Comparison of ENCODE assay signal across 13 cellular contexts in the genomic region with DNA sequence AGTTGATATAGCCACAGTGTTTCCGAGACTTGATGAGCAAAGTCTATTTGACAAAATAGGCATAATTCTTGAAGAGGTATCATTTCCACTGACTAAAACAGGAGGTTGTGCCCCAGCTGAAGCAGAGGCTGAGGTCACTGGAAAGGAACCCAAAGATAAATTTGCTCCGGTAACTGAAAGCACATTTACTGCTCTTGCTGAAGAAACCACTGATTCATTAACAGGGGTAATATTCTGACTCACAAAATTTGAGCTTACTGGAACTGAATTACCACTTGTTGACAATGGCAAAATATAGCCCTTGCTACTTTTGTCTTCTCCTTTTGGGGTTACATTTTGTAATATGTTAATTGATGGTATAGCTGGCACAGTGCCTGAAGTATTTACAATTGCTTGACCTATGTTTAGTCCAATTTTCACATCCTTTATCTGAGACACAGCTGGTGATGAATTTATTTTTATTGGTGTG. TPM values are rescaled to one million over a fixed set of nuclear protein-coding genes. Genes with fewer than 3 reads are reported as not detected.
A peak's percentile ranks its signal among the peaks of the same experiment; 100 is the strongest.
DNase-seq lines count a peak whose midpoint lies in the region; ATAC-seq, FAIRE-seq and TF ChIP-seq lines count a peak whose summit lies in the region.
"Had no signal": no experiment of that assay in that cellular context is flagged by ENCODE, and none has a peak within 500 bp of the region (broad histone marks: within the 10 kb centered on the region; RNA-seq: fewer than 3 reads in every experiment).

No MANE protein-coding gene starts in this region.

- WGBS in esophagus squamous epithelium, 2 donors = 84 to 94% methylated on average over 2 of the region's 2 CpGs

- H3K4me3 ChIP-seq in adipocyte (ENCODE audit: low read length) (no peak overlapping the region), esophagus squamous epithelium (no peak overlapping the region)
- H3K4me3 ChIP-seq: K562 had no signal

- H3K9ac ChIP-seq in adipocyte (ENCODE audit: low read length) = no peak overlapping the region

- peaks cover 50% of the 10 kb centered on the region for H3K36me3 Mint-ChIP-seq in stimulated activated memory B cell treated with anti-CD40 and anti-IgM and Interleukin-4, amounts not matched to agents 10 μg/mL and 1 μg/mL and 100 μg/mL, for 72 hours

- H3K36me3 ChIP-seq in adipocyte (ENCODE audit: control insufficient read depth, insufficient read depth, low read length, severe bottlenecking) (peaks cover 53% of the 10 kb centered on the region), esophagus squamous epithelium (peaks cover 0 to 57% (median 7%) of the 10 kb centered on the region in 3 donors)

- H3K9me3 Mint-ChIP-seq in stimulated activated memory B cell treated with anti-CD40 and anti-IgM and Interleukin-4, amounts not matched to agents 10 μg/mL and 1 μg/mL and 100 μg/mL, for 72 hours = no peaks in the 10 kb centered on the region

- TF ChIP-seq CTCF in esophagus squamous epithelium (IDR thresholded peaks at IDR 0.05) = no peak

- H3K9me3 ChIP-seq in adipocyte (ENCODE audit: control insufficient read depth, low read length) = no peaks in the 10 kb centered on the region
- H3K9me3 ChIP-seq in esophagus squamous epithelium = no peaks in the 10 kb centered on the region

- FAIRE-seq in GM12891 (lab: Jason Lieb, UNC) = peak; percentile 83
- FAIRE-seq: endothelial cell of umbilical vein, K562 had no signal

- H3K4me1 ChIP-seq in adipocyte (ENCODE audit: control insufficient read depth, insufficient read depth, low read length) (peaks cover 4% of the 10 kb centered on the region), esophagus squamous epithelium (no peaks in the 10 kb centered on the region)

- H3K27ac ChIP-seq in esophagus squamous epithelium = no peak overlapping the region

- ATAC-seq in GM19397 (IDR thresholded peaks at IDR 0.05; ENCODE audit: unreplicated experiment) (peak; percentile 88), HG03025 (IDR thresholded peaks at IDR 0.05; ENCODE audit: low FRiP score, unreplicated experiment) (peak; percentile 93), left lobe of liver (no peak)
- no peak for ATAC-seq in stimulated activated memory B cell treated with anti-CD40 and anti-IgM and Interleukin-4, amounts not matched to agents 10 μg/mL and 1 μg/mL and 100 μg/mL, for 72 hours
- ATAC-seq: K562 had no signal

- no peak for DNase-seq in GM12891 (ENCODE audit: insufficient read length, low spot score)
- peak; percentile 8 for DNase-seq in adipocyte (ENCODE audit: low read depth)
- no peak for DNase-seq in esophagus squamous epithelium (lab: John Stamatoyannopoulos, UW)
- no peak for DNase-seq in anterior cingulate cortex (lab: John Stamatoyannopoulos, UW)
- DNase-seq in left lobe of liver (ENCODE audit: low spot score) = no peak

- no peak overlapping the region for H3K4me3 Mint-ChIP-seq in stimulated activated memory B cell treated with anti-CD40 and anti-IgM and Interleukin-4, amounts not matched to agents 10 μg/mL and 1 μg/mL and 100 μg/mL, for 72 hours

- H3K27me3 Mint-ChIP-seq in stimulated activated memory B cell treated with anti-CD40 and anti-IgM and Interleukin-4, amounts not matched to agents 10 μg/mL and 1 μg/mL and 100 μg/mL, for 72 hours = no peaks in the 10 kb centered on the region

- H3K27me3 ChIP-seq in adipocyte (replicated peaks; ENCODE audit: control insufficient read depth, insufficient read depth, low read length) (no peaks in the 10 kb centered on the region), esophagus squamous epithelium (no peaks in the 10 kb centered on the region)

- no peak overlapping the region for H3K27ac Mint-ChIP-seq in stimulated activated memory B cell treated with anti-CD40 and anti-IgM and Interleukin-4, amounts not matched to agents 10 μg/mL and 1 μg/mL and 100 μg/mL, for 72 hours

- intact Hi-C loops in esophagus squamous epithelium (cut with DNase I) = no loop called here

- H3K4me1 Mint-ChIP-seq in stimulated activated memory B cell treated with anti-CD40 and anti-IgM and Interleukin-4, amounts not matched to agents 10 μg/mL and 1 μg/mL and 100 μg/mL, for 72 hours = peaks cover 10% of the 10 kb centered on the region

- TF ChIP-seq POLR2A in GM12891 (IDR thresholded peaks at IDR 0.05; ENCODE audit: low read depth, low read length) (no peak), esophagus squamous epithelium (IDR thresholded peaks at IDR 0.05) (no peak)

TF ChIP-seq in GM12891, 5 proteins besides CTCF, POLR2A, EP300 and RAD21:
- TF ChIP-seq POLR2AphosphoS5 (IDR thresholded peaks at IDR 0.05; ENCODE audit: low read depth, low read length) = no peak
- no peak for TF ChIP-seq PAX5 (IDR thresholded peaks at IDR 0.05; ENCODE audit: insufficient read depth, low read length, severe bottlenecking)
- no peak for TF ChIP-seq POU2F2 (IDR thresholded peaks at IDR 0.05; ENCODE audit: low read depth, low read length)
- no peak for TF ChIP-seq SPI1 (IDR thresholded peaks at IDR 0.05; ENCODE audit: low read depth, low read length)
- TF ChIP-seq TAF1 (IDR thresholded peaks at IDR 0.05; ENCODE audit: low read depth, low read length) = no peak
TF ChIP-seq in GM12891: peak in this region for 0.

RNA-seq across cellular contexts. Expression of a gene that starts 30.2 kb away (rescaled TPM):
- polyA plus RNA-seq in GM12891 (2012; ENCODE audit: low read depth, missing spikeins) = 0.15 TPM
- total RNA-seq in esophagus squamous epithelium = not detected
- not detected for total RNA-seq in left lobe of liver
- total RNA-seq: endothelial cell of umbilical vein, K562, mesenteric fat pad, RPMI7951, urinary bladder had no signal
- polyA plus RNA-seq: endothelial cell of umbilical vein, K562, urinary bladder had no signal

Comparison
In these comparisons a context has a peak if more than half of its experiments do, and no peak if none do; other contexts are left out.
1. ATAC-seq: peak in GM19397 (single experiment) and HG03025 (single experiment); none in stimulated activated memory B cell treated with anti-CD40 and anti-IgM and Interleukin-4, amounts not matched to agents 10 μg/mL and 1 μg/mL and 100 μg/mL, for 72 hours (single experiment) and left lobe of liver (single experiment).